25 cellular contexts compared by ENCODE assay signal in the genomic region with DNA sequence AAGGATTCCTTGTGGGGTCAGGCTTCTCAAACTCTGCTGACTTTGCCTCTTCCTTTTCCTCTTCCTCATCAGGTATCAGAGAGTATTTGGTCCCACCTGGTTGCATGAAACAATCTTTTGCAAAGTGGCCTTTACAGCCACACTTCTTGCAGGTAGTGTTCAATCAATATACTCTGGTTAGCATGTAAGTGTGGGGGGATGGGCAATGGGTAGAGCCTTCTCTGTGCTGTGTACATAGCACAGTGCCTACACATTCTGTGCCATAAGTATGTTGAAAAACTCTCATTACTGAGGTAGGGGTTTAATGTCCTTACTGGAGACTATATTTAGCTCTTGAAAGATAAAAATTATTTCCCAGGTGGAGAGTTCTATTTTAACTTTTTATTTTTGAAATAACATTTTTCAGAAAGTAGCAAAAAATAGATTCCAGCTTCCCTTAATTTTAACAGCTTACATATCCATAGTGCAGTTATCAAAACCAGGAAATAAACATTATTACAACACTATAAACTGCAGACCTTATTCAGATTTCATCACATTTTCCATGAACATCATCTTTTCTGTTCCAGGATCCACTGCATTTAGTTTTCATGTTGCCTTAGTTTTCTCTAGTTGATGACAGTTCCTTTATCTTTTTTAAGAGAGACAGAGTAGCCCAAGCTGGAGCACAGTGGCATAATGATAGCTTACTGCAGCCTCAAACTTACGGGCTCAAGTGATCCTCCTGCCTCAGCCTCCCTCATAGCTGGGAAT. TPM values are rescaled to one million over a fixed set of nuclear protein-coding genes. Genes with fewer than 3 reads are reported as not detected.
DNase-seq lines count a peak whose midpoint lies in the region; ATAC-seq and TF ChIP-seq lines count a peak whose summit lies in the region.
"Had no signal": no experiment of that assay in that cellular context is flagged by ENCODE, and none has a peak within 500 bp of the region (broad histone marks: within the 10 kb centered on the region; RNA-seq: fewer than 3 reads in every experiment).

No MANE protein-coding gene starts in this region.

- H3K4me3 ChIP-seq in adipocyte (ENCODE audit: low read length) (no peak overlapping the region), mucosa of descending colon (no peak overlapping the region), thymus (ENCODE audit: low read length) (no peak overlapping the region)
- H3K4me3 ChIP-seq in CD4-positive, alpha-beta memory T cell (ENCODE audit: low read length in 2 of 2): no peak overlapping the region
- H3K4me3 ChIP-seq: adrenal gland, dorsolateral prefrontal cortex, heart right ventricle, right lobe of liver had no signal

- H3K27ac ChIP-seq in thymus (ENCODE audit: low read depth): peak overlapping the region; percentile 8
- no peak overlapping the region for H3K27ac ChIP-seq in CD4-positive, alpha-beta memory T cell (ENCODE audit: low read depth, low read length)
- H3K27ac ChIP-seq: dorsolateral prefrontal cortex, heart right ventricle, KMS-11, right lobe of liver had no signal

- POLR2A ChIA-PET in CD4-positive, alpha-beta memory T cell (lab: Charles Lee; ENCODE audit: partially characterized antibody): interaction anchor here (0.6 kb wide), 1 partner anchor 37 kb away, joined by 3 read pairs; no protein-coding TSS in a partner anchor

- H3K4me1 Mint-ChIP-seq in activated CD8-positive, alpha-beta memory T cell treated with anti-CD3 and anti-CD28 coated beads, Interleukin-2, amount 10 ng/mL, durations not matched to agents 7 days and 5 days: peaks cover 29% of the 10 kb centered on the region
- peaks cover 18 to 39% (median 31%) of the 10 kb centered on the region in 4 donors for H3K4me1 Mint-ChIP-seq in CD4-positive, alpha-beta memory T cell

- no peak for TF ChIP-seq CTCF in mucosa of descending colon (IDR thresholded peaks at IDR 0.05)

- H3K27ac Mint-ChIP-seq in activated CD8-positive, alpha-beta memory T cell treated with anti-CD3 and anti-CD28 coated beads, Interleukin-2, amount 10 ng/mL, durations not matched to agents 7 days and 5 days: peak overlapping the region; percentile 46
- H3K27ac Mint-ChIP-seq in CD4-positive, alpha-beta memory T cell: peak overlapping the region in 2 of 7 donors; percentile 53 to 57
- H3K27ac Mint-ChIP-seq: natural killer cell treated with Interleukin-12 subunit alpha and Interleukin-12 subunit beta and Interleukin-15 and Interleukin-18, amount 100 ng/mL, for 72 hours had no signal

- H3K9ac ChIP-seq in adipocyte (ENCODE audit: low read length): no peak overlapping the region
- H3K9ac ChIP-seq: KMS-11 had no signal

- intact Hi-C loops in mucosa of descending colon (cut with DNase I, micrococcal nuclease): loop anchor here in 1 of 2 donors (10.0 kb wide), 1 partner anchor 321 kb away; no protein-coding TSS in a partner anchor
- intact Hi-C loops in CD4-positive, alpha-beta memory T cell (cut with micrococcal nuclease): loop anchor here (2.0 kb wide), 1 partner anchor 175 kb away; no protein-coding TSS in a partner anchor

- H3K4me3 Mint-ChIP-seq in activated CD8-positive, alpha-beta memory T cell treated with anti-CD3 and anti-CD28 coated beads, Interleukin-2, amount 10 ng/mL, durations not matched to agents 7 days and 5 days: no peak overlapping the region
- H3K4me3 Mint-ChIP-seq in CD4-positive, alpha-beta memory T cell: no peak overlapping the region
- H3K4me3 Mint-ChIP-seq: natural killer cell treated with Interleukin-12 subunit alpha and Interleukin-12 subunit beta and Interleukin-15 and Interleukin-18, amount 100 ng/mL, for 72 hours had no signal

- 55% methylated on average over 1 of the region's 1 CpG for WGBS in thymus

- H3K36me3 Mint-ChIP-seq in activated CD8-positive, alpha-beta memory T cell treated with anti-CD3 and anti-CD28 coated beads, Interleukin-2, amount 10 ng/mL, durations not matched to agents 7 days and 5 days: peaks cover 29% of the 10 kb centered on the region
- H3K36me3 Mint-ChIP-seq in CD4-positive, alpha-beta memory T cell: peaks cover 6 to 24% of the 10 kb centered on the region in 2 donors

- H3K4me1 ChIP-seq in adipocyte (ENCODE audit: control insufficient read depth, insufficient read depth, low read length) (peaks cover 18% of the 10 kb centered on the region), mucosa of descending colon (ENCODE audit: low read depth) (peaks cover 21% of the 10 kb centered on the region), thymus (ENCODE audit: control insufficient read depth, insufficient read depth, low read length) (no peaks in the 10 kb centered on the region)
- H3K4me1 ChIP-seq in CD4-positive, alpha-beta memory T cell (ENCODE audit: insufficient read depth, low read length): peaks cover 21% of the 10 kb centered on the region

- H3K9me3 Mint-ChIP-seq in activated CD8-positive, alpha-beta memory T cell treated with anti-CD3 and anti-CD28 coated beads, Interleukin-2, amount 10 ng/mL, durations not matched to agents 7 days and 5 days (ENCODE audit: low read depth): no peaks in the 10 kb centered on the region
- H3K9me3 Mint-ChIP-seq in CD4-positive, alpha-beta memory T cell: no peaks in the 10 kb centered on the region
- H3K9me3 Mint-ChIP-seq: natural killer cell treated with Interleukin-12 subunit alpha and Interleukin-12 subunit beta and Interleukin-15 and Interleukin-18, amount 100 ng/mL, for 72 hours had no signal

- DNase-seq in activated CD8-positive, alpha-beta memory T cell treated with anti-CD3 and anti-CD28 coated beads, Interleukin-2, amount 10 ng/mL, durations not matched to agents 7 days and 5 days: no peak
- no peak for DNase-seq in activated CD8-positive, alpha-beta memory T cell treated with anti-CD3 and anti-CD28 coated beads, Interleukin-2, amount 50 U/mL, for 48 hours
- DNase-seq in adipocyte (ENCODE audit: low read depth) (peak; percentile 33), mucosa of descending colon (peak in 1 of 3 donors; percentile 60), NCI-H1417 (lab: John Stamatoyannopoulos, UW) (no peak)
- no peak for DNase-seq in stimulated activated CD4-positive, alpha-beta T cell treated with anti-CD3 and anti-CD28 coated beads, Interleukin-2, amount 100 ng/mL, for 48 hours
- DNase-seq in CD4-positive, alpha-beta memory T cell: no peak
- DNase-seq: activated CD4-positive, alpha-beta T cell treated with anti-CD3 and anti-CD28 coated beads for 1 hour; activated CD8-positive, alpha-beta memory T cell treated with anti-CD3 and anti-CD28 coated beads for 24 hours; adrenal gland; COR-L47; DMS79 treated with DMSO at 0.1 percent for 48 hours; dorsolateral prefrontal cortex; HCEC 1CT; heart right ventricle; NCI-H1930; NCI-H226; NCI-H82; right lobe of liver; stimulated activated CD4-positive, alpha-beta T cell treated with anti-CD3 and anti-CD28 coated beads, Interleukin-15, amount 100 ng/mL, for 24 hours; stimulated activated CD8-positive, alpha-beta memory T cell treated with anti-CD3 and anti-CD28 coated beads, Interleukin-4, amount 100 ng/mL, for 48 hours had no signal

- ATAC-seq in activated CD8-positive, alpha-beta memory T cell treated with anti-CD3 and anti-CD28 coated beads, Interleukin-2, amount 10 ng/mL, durations not matched to agents 7 days and 5 days: no peak
- ATAC-seq in mucosa of descending colon: peak; percentile 45
- ATAC-seq: natural killer cell treated with Interleukin-12 subunit alpha and Interleukin-12 subunit beta and Interleukin-15 and Interleukin-18, amount 100 ng/mL, for 72 hours; Right ventricle myocardium inferior had no signal

- CTCF ChIA-PET in activated CD8-positive, alpha-beta memory T cell treated with anti-CD3 and anti-CD28 coated beads, Interleukin-2, amount 10 ng/mL, durations not matched to agents 7 days and 5 days (lab: Charles Lee): interaction anchor here (0.6 to 5.3 kb wide), 5 partner anchors 9 to 320 kb away, joined by 3 to 67 read pairs (median 3); no protein-coding TSS in a partner anchor
- CTCF ChIA-PET in CD4-positive, alpha-beta memory T cell (lab: Charles Lee; ENCODE audit: partially characterized antibody): interaction anchor here (2.2 to 8.0 kb wide), 4 partner anchors 10 to 322 kb away, joined by 4 to 179 read pairs (median 28); a partner anchor contains a TSS

- no peaks in the 10 kb centered on the region for H3K27me3 Mint-ChIP-seq in activated CD8-positive, alpha-beta memory T cell treated with anti-CD3 and anti-CD28 coated beads, Interleukin-2, amount 10 ng/mL, durations not matched to agents 7 days and 5 days
- no peaks in the 10 kb centered on the region for H3K27me3 Mint-ChIP-seq in CD4-positive, alpha-beta memory T cell
- H3K27me3 Mint-ChIP-seq: natural killer cell treated with Interleukin-12 subunit alpha and Interleukin-12 subunit beta and Interleukin-15 and Interleukin-18, amount 100 ng/mL, for 72 hours had no signal

- H3K27me3 ChIP-seq in adipocyte (replicated peaks; ENCODE audit: control insufficient read depth, insufficient read depth, low read length): no peaks in the 10 kb centered on the region
- H3K27me3 ChIP-seq in thymus (ENCODE audit: control insufficient read depth, insufficient read depth): no peaks in the 10 kb centered on the region
- H3K27me3 ChIP-seq in CD4-positive, alpha-beta memory T cell (ENCODE audit: insufficient read depth, low read length): no peaks in the 10 kb centered on the region
- H3K27me3 ChIP-seq: adrenal gland, dorsolateral prefrontal cortex, heart right ventricle, right lobe of liver had no signal

- H3K36me3 ChIP-seq in adipocyte (ENCODE audit: control insufficient read depth, insufficient read depth, low read length, severe bottlenecking) (peaks cover 7% of the 10 kb centered on the region), mucosa of descending colon (ENCODE audit: low read depth) (no peaks in the 10 kb centered on the region), thymus (ENCODE audit: control insufficient read depth, insufficient read depth) (peaks cover 10% of the 10 kb centered on the region)
- peaks cover 8% of the 10 kb centered on the region for H3K36me3 ChIP-seq in CD4-positive, alpha-beta memory T cell (ENCODE audit: insufficient read depth, low read length)

- no peaks in the 10 kb centered on the region for H3K9me3 ChIP-seq in adipocyte (ENCODE audit: control insufficient read depth, low read length)
- no peaks in the 10 kb centered on the region for H3K9me3 ChIP-seq in mucosa of descending colon
- H3K9me3 ChIP-seq in thymus (ENCODE audit: control insufficient read depth): no peaks in the 10 kb centered on the region
- H3K9me3 ChIP-seq in CD4-positive, alpha-beta memory T cell (ENCODE audit: control insufficient read depth in 1 of 2, low read length in 2 of 2): no peaks in the 10 kb centered on the region
- H3K9me3 ChIP-seq: adrenal gland, heart right ventricle, right lobe of liver had no signal

RNA-seq across cellular contexts. Expression of a gene that starts 15.1 kb away (rescaled TPM):
- total RNA-seq in activated CD8-positive, alpha-beta memory T cell treated with anti-CD3 and anti-CD28 coated beads, Interleukin-2, amount 10 ng/mL, durations not matched to agents 7 days and 5 days: 10 to 100 TPM; 39.3 to 54.5 TPM
- 10 to 100 TPM; 42.6 to 54.7 (median 46.6) TPM for total RNA-seq in mucosa of descending colon
- polyA plus RNA-seq in thymus: 58.2 TPM
- 10 to 100 TPM; 47.5 to 47.9 TPM for total RNA-seq in CD4-positive, alpha-beta memory T cell
- polyA plus RNA-seq in CD4-positive, alpha-beta memory T cell: 100 to 1,000 TPM in 1 of 2 donors, 10 to 100 TPM in 1; 95.4 to 147 TPM
